Comparison of ENCODE assay signal across 8 cellular contexts in the genomic region with DNA sequence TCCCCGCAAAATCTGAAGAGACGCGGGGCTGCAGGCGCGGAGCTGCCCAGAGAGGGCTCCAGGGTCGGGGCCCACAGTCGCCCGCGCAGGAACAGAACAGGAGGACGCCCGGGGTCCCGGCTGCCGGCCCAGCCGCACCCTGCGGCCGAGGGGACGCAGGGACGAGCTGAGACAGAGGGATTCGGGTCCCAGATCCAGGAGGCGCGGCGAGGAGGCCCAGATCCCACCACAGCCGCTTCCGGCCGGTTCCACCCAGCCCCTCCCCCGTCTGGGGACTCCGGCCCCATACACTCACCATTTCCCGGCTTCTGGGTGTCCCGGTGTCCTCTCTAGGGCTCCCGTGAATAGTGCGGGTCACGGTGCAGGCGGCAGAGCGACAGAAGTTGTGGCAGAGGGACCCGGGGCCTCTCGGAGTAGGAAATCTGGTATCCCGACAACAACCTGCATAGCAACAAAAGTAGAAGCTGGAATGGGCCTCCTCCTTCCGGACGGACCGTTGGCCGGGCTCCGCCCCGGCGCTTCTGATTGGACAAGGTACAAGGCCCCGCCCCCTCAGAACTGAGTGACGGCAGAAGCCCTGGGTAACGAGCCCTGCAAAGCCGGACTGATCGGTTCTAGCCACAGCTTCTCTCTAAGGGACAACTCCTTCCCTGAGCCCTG. TPM values are rescaled to one million over a fixed set of nuclear protein-coding genes. Genes with fewer than 3 reads are reported as not detected.
DNase-seq lines count a peak whose midpoint lies in the region; ATAC-seq, FAIRE-seq and TF ChIP-seq lines count a peak whose summit lies in the region.

A gene (minus strand): TSS at position 466 of the 660 bp plus-strand sequence. CDS start 168 bp downstream, at position 298.

- H3K27me3 ChIP-seq in hepatocyte (no peaks in the 10 kb centered on the region), rectal smooth muscle tissue (ENCODE audit: control insufficient read depth, insufficient read depth, low read length) (no peaks in the 10 kb centered on the region), aorta (ENCODE audit: control insufficient read depth in 1 of 2, insufficient read depth in 2 of 2, low read length in 1 of 2) (no peaks in the 10 kb centered on the region)

- peak within 1 kb of the TSS; percentile 82 for H3K27ac Mint-ChIP-seq in T-helper 2 cell treated with Interferon-gamma antibody and Interleukin-4, amounts not matched to agents 5 μg/mL and 100 μg/mL, for 36 hours

- H3K9ac ChIP-seq in rectal smooth muscle tissue (ENCODE audit: low read length) = peak within 1 kb of the TSS; percentile 58

- in situ Hi-C loops in astrocyte of the cerebellum (cut with HindIII; ENCODE audit: low sequenced_read_pairs) = no loop called here

- 1% methylated on average over 48 of the region's 49 CpGs for WGBS in hepatocyte (ENCODE audit: low lambda C conversion rate, missing lambda C conversion rate)
- 0 to 1% methylated on average over 45 to 49 of the region's 49 CpGs for WGBS in aorta, 2 donors

- H4K20me1 ChIP-seq in hepatocyte (ENCODE audit: insufficient read depth, poor library complexity, severe bottlenecking) = no peaks in the 10 kb centered on the region

- H3K4me3 ChIP-seq in astrocyte of the cerebellum (ENCODE audit: low read depth, low read length) (peak within 1 kb of the TSS; percentile 90), hepatocyte (peak within 1 kb of the TSS; percentile 66), rectal smooth muscle tissue (ENCODE audit: low read length) (peak within 1 kb of the TSS; percentile 85), aorta (ENCODE audit: low read length in 2 of 2) (peak within 1 kb of the TSS; percentile 55 to 91)

- ATAC-seq in HG02840 (IDR thresholded peaks at IDR 0.05; ENCODE audit: low FRiP score, unreplicated experiment) = peak; percentile 89
- peak; percentile 99 for ATAC-seq in aorta (ENCODE audit: low FRiP score)

- TF ChIP-seq POLR2A in GM12892 (IDR thresholded peaks at IDR 0.05; ENCODE audit: low read depth, low read length) = peak; percentile 26; the same call in 1 of the 2 replicates

- H3K36me3 Mint-ChIP-seq in T-helper 2 cell treated with Interferon-gamma antibody and Interleukin-4, amounts not matched to agents 5 μg/mL and 100 μg/mL, for 36 hours (ENCODE audit: low read depth) = peaks cover 32% of the 10 kb centered on the region

- H3K4me2 ChIP-seq in hepatocyte = peak within 1 kb of the TSS; percentile 85

- H3K36me3 ChIP-seq in hepatocyte (replicated peaks; ENCODE audit: insufficient read depth, low read depth) = peaks cover 8% of the 10 kb centered on the region
- H3K36me3 ChIP-seq in rectal smooth muscle tissue (ENCODE audit: control insufficient read depth, insufficient read depth, low read length) = peaks cover 4% of the 10 kb centered on the region
- H3K36me3 ChIP-seq in aorta (ENCODE audit: control insufficient read depth in 1 of 2, insufficient read depth in 2 of 2, low read length in 1 of 2) = peaks cover 0 to 5% of the 10 kb centered on the region in 2 donors

- peaks cover 15% of the 10 kb centered on the region for H3K9me3 Mint-ChIP-seq in T-helper 2 cell treated with Interferon-gamma antibody and Interleukin-4, amounts not matched to agents 5 μg/mL and 100 μg/mL, for 36 hours

- intact Hi-C loops in aorta (cut with DNase I) = loop anchor here (1.0 to 10.0 kb wide), 8 partner anchors 48 to 343 kb away; a partner anchor contains a TSS

- no peaks in the 10 kb centered on the region for H3K27me3 Mint-ChIP-seq in T-helper 2 cell treated with Interferon-gamma antibody and Interleukin-4, amounts not matched to agents 5 μg/mL and 100 μg/mL, for 36 hours (ENCODE audit: low read depth)

- peak within 1 kb of the TSS; percentile 80 for H2AFZ ChIP-seq in hepatocyte

- H3K9me3 ChIP-seq in hepatocyte (ENCODE audit: low read depth) (peaks cover 13% of the 10 kb centered on the region), aorta (ENCODE audit: control insufficient read depth, low read length) (no peaks in the 10 kb centered on the region)

- H3K4me1 ChIP-seq in hepatocyte (ENCODE audit: insufficient read depth) (peaks cover 5% of the 10 kb centered on the region), rectal smooth muscle tissue (ENCODE audit: control insufficient read depth, insufficient read depth, low read length) (peaks cover 7% of the 10 kb centered on the region), aorta (ENCODE audit: control insufficient read depth in 1 of 2, insufficient read depth in 2 of 2, low read length in 2 of 2) (no peaks in the 10 kb centered on the region)

- TF ChIP-seq CTCF in astrocyte of the cerebellum (IDR thresholded peaks at IDR 0.05; ENCODE audit: low read depth, low read length, missing control alignments) (no peak), hepatocyte (IDR thresholded peaks at IDR 0.05; ENCODE audit: poor library complexity) (no peak)

- H3K27ac ChIP-seq in hepatocyte (peak within 1 kb of the TSS; percentile 95), rectal smooth muscle tissue (ENCODE audit: low read depth, low read length) (peak within 1 kb of the TSS; percentile 72), aorta (ENCODE audit: low read depth in 1 of 2, low read length in 2 of 2) (peak within 1 kb of the TSS; percentile 30 to 38)

- no peaks in the 10 kb centered on the region for H3K9me2 ChIP-seq in hepatocyte (replicated peaks; ENCODE audit: insufficient read depth)

- H3K4me3 Mint-ChIP-seq in T-helper 2 cell treated with Interferon-gamma antibody and Interleukin-4, amounts not matched to agents 5 μg/mL and 100 μg/mL, for 36 hours = peak within 1 kb of the TSS; percentile 90

- DNase-seq in GM12892 (ENCODE audit: insufficient read length) = peak; percentile 92
- DNase-seq in NCI-H187 (lab: John Stamatoyannopoulos, UW) = peak; percentile 77 to 78
- peak; percentile 91 for DNase-seq in T-helper 2 cell treated with Interferon-gamma antibody and Interleukin-4, amounts not matched to agents 5 μg/mL and 100 μg/mL, for 36 hours (ENCODE audit: low spot score)
- DNase-seq in astrocyte of the cerebellum (ENCODE audit: low read depth) = peak; percentile 83
- peak; percentile 99 for DNase-seq in hepatocyte (ENCODE audit: low spot score)
- DNase-seq in aorta = peak; percentile 98 to 99

- FAIRE-seq in GM12892 (lab: Jason Lieb, UNC) = peak; percentile 86

- peaks cover 35% of the 10 kb centered on the region for H3K79me2 ChIP-seq in hepatocyte

- H3K4me1 Mint-ChIP-seq in T-helper 2 cell treated with Interferon-gamma antibody and Interleukin-4, amounts not matched to agents 5 μg/mL and 100 μg/mL, for 36 hours (ENCODE audit: low read depth) = peaks cover 31% of the 10 kb centered on the region

RNA-seq across cellular contexts. Expression of the gene that starts here (rescaled TPM):
- polyA plus RNA-seq in GM12892 (2012; ENCODE audit: missing spikeins) = 5.6 TPM
- total RNA-seq in hepatocyte (4.7 and 5.3 TPM in 2 replicates), aorta (1 to 10 TPM; 3.8 to 6.8 TPM)
- polyA plus RNA-seq in hepatocyte (1.2 and 2.4 TPM in 2 replicates), aorta (1 to 10 TPM; 1.9 to 5.1 TPM)

Comparison
In these comparisons a context has a peak if more than half of its experiments do, and no peak if none do; other contexts are left out.
1. Peak in every context shown above with its lines: DNase-seq, ATAC-seq, H3K4me3 ChIP-seq and H3K27ac ChIP-seq.
2. H3K27ac ChIP-seq: peak in every context shown above with its lines; median percentile 95 in hepatocyte; 72 in rectal smooth muscle tissue; 34 in aorta.